In the genomic region with DNA sequence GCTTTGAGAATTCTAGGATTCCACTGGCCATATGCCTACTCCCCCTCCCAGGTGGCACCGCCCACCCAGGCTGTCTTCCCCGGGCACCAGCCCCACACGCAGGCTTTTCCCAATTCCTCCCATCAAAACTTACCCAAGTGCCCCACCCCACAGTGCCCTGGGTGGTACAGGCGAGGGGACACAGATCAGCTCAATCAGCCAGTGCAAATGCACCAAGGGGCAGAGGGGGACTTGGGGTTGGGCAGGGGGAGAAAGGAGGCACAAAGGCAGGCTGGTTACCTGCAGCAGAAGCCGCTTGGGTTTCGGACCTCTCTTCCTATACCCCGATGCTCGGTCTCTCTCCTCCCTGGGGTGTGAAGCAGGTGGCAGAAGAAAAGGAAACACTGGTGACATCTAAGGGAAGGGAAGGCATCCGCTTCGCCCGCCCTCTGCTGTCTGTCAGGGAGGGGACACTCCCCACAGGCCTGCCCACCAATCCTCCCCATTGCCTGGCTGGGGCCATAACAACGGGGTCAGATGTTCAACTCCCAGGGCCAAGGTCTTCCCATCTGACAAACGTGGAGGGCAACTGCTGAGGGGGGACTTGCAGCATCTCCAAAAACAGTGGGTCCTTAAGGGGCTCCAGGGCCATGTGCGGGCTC, we compare ENCODE assay signal across 26 cellular contexts. TPM values are rescaled to one million over a fixed set of nuclear protein-coding genes. Genes with fewer than 3 reads are reported as not detected.
"Had no signal": no experiment of that assay in that cellular context is flagged by ENCODE, and none has a peak within 500 bp of the region (broad histone marks: within the 10 kb centered on the region; RNA-seq: fewer than 3 reads in every experiment).

No MANE protein-coding gene starts in this region.

- DNase-seq: activated CD4-positive, alpha-beta memory T cell treated with anti-CD3 and anti-CD28 coated beads, Interleukin-2, amount 10 ng/mL, durations not matched to agents 7 days and 5 days; activated CD4-positive, alpha-beta T cell treated with anti-CD3 and anti-CD28 coated beads for 48 hours; activated CD4-positive, CD25-positive, alpha-beta regulatory T cell; activated CD8-positive, alpha-beta memory T cell treated with anti-CD3 and anti-CD28 coated beads, Interleukin-2, amount 50 U/mL, for 4 hours; activated T-cell treated with anti-CD3 and anti-CD28 coated beads, Interleukin-2, amount 50 U/mL, for 72 hours; amygdala; foreskin fibroblast; left cardiac atrium; psoas muscle; right cardiac atrium; stimulated activated CD4-positive, alpha-beta T cell treated with anti-CD3 and anti-CD28 coated beads, Interleukin-4, amount 100 ng/mL, for 24 hours; stomach; T-helper 1 cell; T-helper 9 cell; trophoblast cell had no signal

- H3K9me3 Mint-ChIP-seq: activated CD4-positive, alpha-beta memory T cell treated with anti-CD3 and anti-CD28 coated beads, Interleukin-2, amount 10 ng/mL, durations not matched to agents 7 days and 5 days; activated T-cell treated with anti-CD3 and anti-CD28 coated beads, Interleukin-2, amount 50 U/mL, for 72 hours; mesothelial cell of epicardium; stimulated activated effector memory CD8-positive, alpha-beta T cell treated with anti-CD3 and anti-CD28 coated beads, Interleukin-12 subunit alpha, Interleukin-12 subunit beta, amount 100 ng/mL, for 72 hours had no signal

- H3K36me3 Mint-ChIP-seq: activated naive CD8-positive, alpha-beta T cell; mesothelial cell of epicardium had no signal

- H3K27me3 Mint-ChIP-seq: activated CD4-positive, alpha-beta memory T cell treated with anti-CD3 and anti-CD28 coated beads, Interleukin-2, amount 10 ng/mL, durations not matched to agents 7 days and 5 days; activated naive CD8-positive, alpha-beta T cell had no signal

- H3K4me1 ChIP-seq: psoas muscle had no signal

- H3K4me3 ChIP-seq: dorsolateral prefrontal cortex, lung, psoas muscle, smooth muscle cell, stomach had no signal

- H3K4me3 Mint-ChIP-seq: activated CD4-positive, alpha-beta memory T cell treated with anti-CD3 and anti-CD28 coated beads, Interleukin-2, amount 10 ng/mL, durations not matched to agents 7 days and 5 days; activated naive CD8-positive, alpha-beta T cell; activated T-cell treated with anti-CD3 and anti-CD28 coated beads, Interleukin-2, amount 50 U/mL, for 72 hours; mesothelial cell of epicardium; stimulated activated effector memory CD8-positive, alpha-beta T cell treated with anti-CD3 and anti-CD28 coated beads, Interleukin-12 subunit alpha, Interleukin-12 subunit beta, amount 100 ng/mL, for 72 hours had no signal

- H3K9me3 ChIP-seq: psoas muscle, stomach had no signal

- H3K27ac Mint-ChIP-seq: activated CD4-positive, alpha-beta memory T cell treated with anti-CD3 and anti-CD28 coated beads, Interleukin-2, amount 10 ng/mL, durations not matched to agents 7 days and 5 days; activated naive CD8-positive, alpha-beta T cell; activated T-cell treated with anti-CD3 and anti-CD28 coated beads, Interleukin-2, amount 50 U/mL, for 72 hours; mesothelial cell of epicardium; stimulated activated effector memory CD8-positive, alpha-beta T cell treated with anti-CD3 and anti-CD28 coated beads, Interleukin-12 subunit alpha, Interleukin-12 subunit beta, amount 100 ng/mL, for 72 hours had no signal

- ATAC-seq: activated T-cell treated with anti-CD3 and anti-CD28 coated beads, Interleukin-2, amount 50 U/mL, for 72 hours; left cardiac atrium; psoas muscle; right cardiac atrium; stimulated activated effector memory CD8-positive, alpha-beta T cell treated with anti-CD3 and anti-CD28 coated beads, Interleukin-12 subunit alpha, Interleukin-12 subunit beta, amount 100 ng/mL, for 72 hours had no signal

- H3K27ac ChIP-seq: dorsolateral prefrontal cortex, epithelial cell of prostate, psoas muscle, stomach had no signal

- H3K27me3 ChIP-seq: dorsolateral prefrontal cortex, stomach had no signal

- H3K4me2 ChIP-seq: smooth muscle cell had no signal

RNA-seq across cellular contexts. Expression of a gene that starts 41.4 kb away (rescaled TPM):
- total RNA-seq: cardiac septum, glomerular endothelial cell, lung, mesothelial cell of epicardium, psoas muscle, temporal lobe had no signal
- polyA plus RNA-seq: neural cell had no signal
